ENCODE assay signal across 10 cellular contexts in the genomic region with DNA sequence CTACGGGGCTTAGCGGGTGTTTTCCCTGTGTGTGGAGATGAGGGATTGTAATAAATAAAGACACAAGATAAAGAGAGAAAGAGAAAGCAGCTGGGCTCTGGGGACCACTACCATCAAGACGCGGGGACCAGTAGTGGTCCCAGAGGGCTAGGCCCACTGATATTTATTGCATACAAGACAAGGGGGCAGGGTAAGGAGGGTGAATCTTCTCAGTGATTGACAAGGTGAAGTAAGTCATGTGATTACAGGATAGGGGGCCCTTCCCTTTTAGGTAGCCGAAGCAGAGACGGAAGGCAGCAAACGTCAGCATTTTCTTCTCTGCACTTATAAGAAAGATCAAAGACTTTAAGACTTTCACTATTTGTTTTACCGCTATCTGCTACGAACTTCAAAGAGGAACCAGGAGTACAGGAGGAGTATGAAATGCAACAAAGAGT. TPM values are rescaled to one million over a fixed set of nuclear protein-coding genes. Genes with fewer than 3 reads are reported as not detected.
DNase-seq lines count a peak whose midpoint lies in the region; ATAC-seq and TF ChIP-seq lines count a peak whose summit lies in the region.
"Had no signal": no experiment of that assay in that cellular context is flagged by ENCODE, and none has a peak within 500 bp of the region (broad histone marks: within the 10 kb centered on the region; RNA-seq: fewer than 3 reads in every experiment).

No MANE protein-coding gene starts in this region.

- H3K4me3 Mint-ChIP-seq in activated CD4-positive, alpha-beta memory T cell treated with anti-CD3 and anti-CD28 coated beads, Interleukin-2, amount 10 ng/mL, durations not matched to agents 7 days and 5 days: no peak overlapping the region

- peak; percentile 76 for DNase-seq in GM20000 (ENCODE audit: low spot score)
- peak; percentile 26 for DNase-seq in activated CD4-positive, alpha-beta memory T cell treated with anti-CD3 and anti-CD28 coated beads, Interleukin-2, amount 10 ng/mL, durations not matched to agents 7 days and 5 days
- DNase-seq in epidermal melanocyte (ENCODE audit: insufficient read length, low spot score): peak; percentile 4
- DNase-seq in lower lobe of right lung: no peak
- DNase-seq in EL: no peak
- DNase-seq in GF-D8 (lab: John Stamatoyannopoulos, UW): no peak

- no peaks in the 10 kb centered on the region for H3K36me3 Mint-ChIP-seq in activated CD4-positive, alpha-beta memory T cell treated with anti-CD3 and anti-CD28 coated beads, Interleukin-2, amount 10 ng/mL, durations not matched to agents 7 days and 5 days (ENCODE audit: low read depth)

- H3K27ac ChIP-seq in BLaER1 treated with 17β-estradiol and CSF1 and Interleukin-3, amounts not matched to agents 10 nM and 100 nM: peak overlapping the region in 10 of 11 experiments; percentile 49 to 91 (median 86); a peak in 20 of 22 replicates
- H3K27ac ChIP-seq in lower lobe of right lung: no peak overlapping the region

- no peaks in the 10 kb centered on the region for H4K20me1 ChIP-seq in BLaER1 treated with 17β-estradiol and CSF1 and Interleukin-3, amounts not matched to agents 10 nM and 100 nM

- intact Hi-C loops in lower lobe of right lung (cut with DNase I): no loop called here

- CTCF ChIA-PET in activated CD4-positive, alpha-beta memory T cell treated with anti-CD3 and anti-CD28 coated beads, Interleukin-2, amount 10 ng/mL, durations not matched to agents 7 days and 5 days (lab: Charles Lee): no interaction called here

- peaks cover 0 to 11% (median 0%) of the 10 kb centered on the region in 11 experiments; a peak in 2 of 22 replicates for H3K27me3 ChIP-seq in BLaER1 treated with 17β-estradiol and CSF1 and Interleukin-3, amounts not matched to agents 10 nM and 100 nM
- H3K27me3 ChIP-seq in lower lobe of right lung (ENCODE audit: low read depth): peaks cover 41% of the 10 kb centered on the region

- no peak overlapping the region for H3K4me3 ChIP-seq in BLaER1 treated with 17β-estradiol and CSF1 and Interleukin-3, amounts not matched to agents 10 nM and 100 nM
- H3K4me3 ChIP-seq in lower lobe of right lung: no peak overlapping the region

- POLR2A ChIA-PET in activated CD4-positive, alpha-beta memory T cell treated with anti-CD3 and anti-CD28 coated beads, Interleukin-2, amount 10 ng/mL, durations not matched to agents 7 days and 5 days (lab: Charles Lee): interaction anchor here (1.1 to 4.1 kb wide), 3 partner anchors 9 to 21 kb away, joined by 3 to 21 read pairs (median 3); no protein-coding TSS in a partner anchor

- H3K4me1 ChIP-seq in BLaER1 treated with 17β-estradiol and CSF1 and Interleukin-3, amounts not matched to agents 10 nM and 100 nM: peaks cover 55 to 95% (median 75%) of the 10 kb centered on the region in 10 experiments
- peaks cover 5% of the 10 kb centered on the region for H3K4me1 ChIP-seq in lower lobe of right lung

- no peaks in the 10 kb centered on the region for H3K27me3 Mint-ChIP-seq in activated CD4-positive, alpha-beta memory T cell treated with anti-CD3 and anti-CD28 coated beads, Interleukin-2, amount 10 ng/mL, durations not matched to agents 7 days and 5 days

- no peak overlapping the region for H3K27ac Mint-ChIP-seq in activated CD4-positive, alpha-beta memory T cell treated with anti-CD3 and anti-CD28 coated beads, Interleukin-2, amount 10 ng/mL, durations not matched to agents 7 days and 5 days

- peak overlapping the region; percentile 19 to 80 (median 67); a peak in 19 of 22 replicates for H3K9ac ChIP-seq in BLaER1 treated with 17β-estradiol and CSF1 and Interleukin-3, amounts not matched to agents 10 nM and 100 nM

- H3K9me3 Mint-ChIP-seq in activated CD4-positive, alpha-beta memory T cell treated with anti-CD3 and anti-CD28 coated beads, Interleukin-2, amount 10 ng/mL, durations not matched to agents 7 days and 5 days: no peaks in the 10 kb centered on the region

- peaks cover 0 to 6% (median 0%) of the 10 kb centered on the region in 11 experiments; a peak in 3 of 22 replicates for H3K36me3 ChIP-seq in BLaER1 treated with 17β-estradiol and CSF1 and Interleukin-3, amounts not matched to agents 10 nM and 100 nM
- H3K36me3 ChIP-seq in lower lobe of right lung: no peaks in the 10 kb centered on the region

- H3K4me2 ChIP-seq in BLaER1 treated with 17β-estradiol and CSF1 and Interleukin-3, amounts not matched to agents 10 nM and 100 nM: peak overlapping the region; percentile 70 to 94 (median 88)

- H3K9me3 ChIP-seq in BLaER1 treated with 17β-estradiol and CSF1 and Interleukin-3, amounts not matched to agents 10 nM and 100 nM (replicated peaks in 1 of 11): no peaks in the 10 kb centered on the region
- no peaks in the 10 kb centered on the region for H3K9me3 ChIP-seq in lower lobe of right lung

- TF ChIP-seq CTCF in GM20000 (IDR thresholded peaks at IDR 0.05; ENCODE audit: extremely low read depth, missing control alignments) (no peak), lower lobe of right lung (IDR thresholded peaks at IDR 0.05) (no peak)

- no peak for ATAC-seq in lower lobe of right lung
- no peak for ATAC-seq in GM21447 (IDR thresholded peaks at IDR 0.05; ENCODE audit: unreplicated experiment)

- H3K4me1 Mint-ChIP-seq in activated CD4-positive, alpha-beta memory T cell treated with anti-CD3 and anti-CD28 coated beads, Interleukin-2, amount 10 ng/mL, durations not matched to agents 7 days and 5 days: peaks cover 9% of the 10 kb centered on the region

RNA-seq across cellular contexts. Expression of a gene that starts 4.5 kb away (rescaled TPM):
- under 1 TPM; 0.23 to 0.58 TPM for total RNA-seq in activated CD4-positive, alpha-beta memory T cell treated with anti-CD3 and anti-CD28 coated beads, Interleukin-2, amount 10 ng/mL, durations not matched to agents 7 days and 5 days
- not detected for total RNA-seq in lower lobe of right lung
- total RNA-seq: bronchial epithelial cell, kidney epithelial cell had no signal

RNA-seq across cellular contexts. Expression of a gene that starts 36.9 kb away (rescaled TPM):
- total RNA-seq in activated CD4-positive, alpha-beta memory T cell treated with anti-CD3 and anti-CD28 coated beads, Interleukin-2, amount 10 ng/mL, durations not matched to agents 7 days and 5 days: under 1 TPM; 0.38 to 0.43 TPM
- total RNA-seq in lower lobe of right lung: not detected
- total RNA-seq: bronchial epithelial cell, kidney epithelial cell had no signal

RNA-seq across cellular contexts. Expression of a gene that starts 37.7 kb away (rescaled TPM):
- total RNA-seq in activated CD4-positive, alpha-beta memory T cell treated with anti-CD3 and anti-CD28 coated beads, Interleukin-2, amount 10 ng/mL, durations not matched to agents 7 days and 5 days: 10 to 100 TPM; 24.6 to 25.0 TPM
- 29.4 TPM for total RNA-seq in lower lobe of right lung

Comparison
In these comparisons a context has a peak if more than half of its experiments do, and no peak if none do; other contexts are left out.
1. DNase-seq: peak in GM20000 (single experiment), activated CD4-positive, alpha-beta memory T cell treated with anti-CD3 and anti-CD28 coated beads, Interleukin-2, amount 10 ng/mL, durations not matched to agents 7 days and 5 days (single experiment) and epidermal melanocyte (single experiment); none in lower lobe of right lung (single experiment), EL (single experiment) and GF-D8 (single experiment).